8 cellular contexts compared by ENCODE assay signal in the genomic region with DNA sequence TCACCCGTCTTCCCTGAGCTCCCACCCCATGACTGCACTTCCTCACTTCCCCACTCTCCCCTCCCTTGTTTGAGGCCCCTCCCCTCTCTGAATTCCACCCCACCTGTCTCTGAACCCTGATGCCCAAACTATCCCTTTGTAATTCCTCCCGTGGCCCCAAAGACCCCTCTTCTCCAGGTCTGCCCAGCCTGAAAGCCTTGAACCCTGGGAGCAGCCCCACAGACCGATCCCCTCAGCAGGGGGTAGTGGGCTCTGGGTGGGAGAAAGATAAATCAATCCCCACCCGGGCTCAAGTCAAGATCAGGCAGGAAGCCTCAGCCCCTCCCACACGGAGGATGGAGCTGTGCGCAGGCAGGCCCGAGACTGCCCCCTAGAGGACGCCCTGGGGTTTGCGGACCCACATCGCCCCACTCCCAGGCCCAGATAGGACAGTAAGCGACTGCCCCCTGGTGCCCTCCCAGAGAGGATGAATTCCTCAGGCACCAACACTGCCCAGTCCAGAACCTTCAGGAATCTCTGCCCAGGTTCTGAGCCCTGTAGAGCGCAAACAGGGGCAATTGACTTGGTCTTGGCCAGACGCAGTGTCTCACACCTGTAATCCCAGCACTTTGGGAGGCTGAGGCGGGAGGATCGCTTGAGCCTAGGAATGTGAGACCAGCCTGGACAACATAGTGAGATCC. TPM values are rescaled to one million over a fixed set of nuclear protein-coding genes. Genes with fewer than 3 reads are reported as not detected.
DNase-seq lines count a peak whose midpoint lies in the region; ATAC-seq and TF ChIP-seq lines count a peak whose summit lies in the region.

No MANE protein-coding gene starts in this region.

- H4K20me1 ChIP-seq in MM.1S (ENCODE audit: insufficient read depth, low read length) = no peaks in the 10 kb centered on the region

- H3K9me3 ChIP-seq in MM.1S (replicated peaks; ENCODE audit: insufficient read depth, low read length) (no peaks in the 10 kb centered on the region), neutrophil (no peaks in the 10 kb centered on the region), subcutaneous abdominal adipose tissue (ENCODE audit: control insufficient read depth in 5 of 5, low read length in 5 of 5) (no peaks in the 10 kb centered on the region)

- H3K9ac ChIP-seq in MM.1S (ENCODE audit: low read length) = no peak overlapping the region
- no peak overlapping the region for H3K9ac ChIP-seq in subcutaneous abdominal adipose tissue (ENCODE audit: low read length in 5 of 5)

- H3K4me3 Mint-ChIP-seq in activated T-helper 17 cell treated with anti-CD3 and anti-CD28 coated beads, Interleukin-2, amount 50 U/mL, for 72 hours = peak overlapping the region; percentile 56

- peak overlapping the region; percentile 89 for H3K27ac Mint-ChIP-seq in activated T-helper 17 cell treated with anti-CD3 and anti-CD28 coated beads, Interleukin-2, amount 50 U/mL, for 72 hours

- H2AFZ ChIP-seq in MM.1S (ENCODE audit: low read length) = peak overlapping the region; percentile 80

- H3K4me3 ChIP-seq in MM.1S (ENCODE audit: low read length) (0 out of 2 replicates have a peak overlapping the region, but pooled peaks have one; percentile 23), neutrophil (ENCODE audit: low read depth in 1 of 2, low read length in 1 of 2) (no peak overlapping the region), subcutaneous abdominal adipose tissue (ENCODE audit: low read depth in 1 of 5, low read length in 5 of 5) (no peak overlapping the region)

- no peaks in the 10 kb centered on the region for H3K79me2 ChIP-seq in MM.1S (ENCODE audit: low read length)

- H3K36me3 Mint-ChIP-seq in activated T-helper 17 cell treated with anti-CD3 and anti-CD28 coated beads, Interleukin-2, amount 50 U/mL, for 72 hours (ENCODE audit: low read depth) = peaks cover 18% of the 10 kb centered on the region

- H3K9me3 Mint-ChIP-seq in activated T-helper 17 cell treated with anti-CD3 and anti-CD28 coated beads, Interleukin-2, amount 50 U/mL, for 72 hours = no peaks in the 10 kb centered on the region

- H3K36me3 ChIP-seq in MM.1S (replicated peaks; ENCODE audit: insufficient read depth, low read length) = no peaks in the 10 kb centered on the region
- no peaks in the 10 kb centered on the region for H3K36me3 ChIP-seq in neutrophil
- no peaks in the 10 kb centered on the region for H3K36me3 ChIP-seq in subcutaneous abdominal adipose tissue (ENCODE audit: control insufficient read depth in 5 of 5, insufficient read depth in 5 of 5, low read length in 5 of 5)

- peaks cover 10% of the 10 kb centered on the region for H3K4me1 Mint-ChIP-seq in activated T-helper 17 cell treated with anti-CD3 and anti-CD28 coated beads, Interleukin-2, amount 50 U/mL, for 72 hours

- H3K27ac ChIP-seq in MM.1S (ENCODE audit: low read length) = no peak overlapping the region
- no peak overlapping the region for H3K27ac ChIP-seq in neutrophil
- peak overlapping the region; percentile 50 for H3K27ac ChIP-seq in subcutaneous abdominal adipose tissue (ENCODE audit: low read depth, low read length)

- peaks cover 12% of the 10 kb centered on the region for H3K4me1 ChIP-seq in MM.1S (ENCODE audit: low read length)
- peaks cover 20 to 24% of the 10 kb centered on the region in 2 experiments for H3K4me1 ChIP-seq in neutrophil (ENCODE audit: control insufficient read depth in 1 of 2, insufficient read depth in 1 of 2, low read depth in 1 of 2, low read length in 1 of 2)
- H3K4me1 ChIP-seq in subcutaneous abdominal adipose tissue (ENCODE audit: control insufficient read depth in 5 of 5, insufficient read depth in 5 of 5, low read length in 5 of 5) = peaks cover 2 to 41% (median 33%) of the 10 kb centered on the region in 5 donors

- no peaks in the 10 kb centered on the region for H3K27me3 Mint-ChIP-seq in activated T-helper 17 cell treated with anti-CD3 and anti-CD28 coated beads, Interleukin-2, amount 50 U/mL, for 72 hours

- peak overlapping the region; percentile 83; the same call in 1 of the 2 replicates for H3K4me2 ChIP-seq in MM.1S (ENCODE audit: low read depth, low read length)

- DNase-seq in DMS53 treated with DMSO at 0.1 percent for 48 hours (lab: John Stamatoyannopoulos, UW; ENCODE audit: unreplicated experiment) (peak; percentile 97), H4 (ENCODE audit: low spot score) (peak; percentile 93), MM.1S (peak; percentile 92), RPMI8226 (peak; percentile 96), fibroblast of the conjunctiva (ENCODE audit: low read depth) (peak; percentile 93)

- no peaks in the 10 kb centered on the region for H3K9me2 ChIP-seq in MM.1S (replicated peaks; ENCODE audit: insufficient read depth, low read length)

- H3K27me3 ChIP-seq in MM.1S (replicated peaks; ENCODE audit: insufficient read depth, low read length) = no peaks in the 10 kb centered on the region
- no peaks in the 10 kb centered on the region for H3K27me3 ChIP-seq in neutrophil
- no peaks in the 10 kb centered on the region for H3K27me3 ChIP-seq in subcutaneous abdominal adipose tissue (ENCODE audit: control insufficient read depth in 5 of 5, insufficient read depth in 4 of 5, low read length in 5 of 5)

- peaks cover 12% of the 10 kb centered on the region for H3F3A ChIP-seq in MM.1S (ENCODE audit: insufficient read depth, low read length)

- TF ChIP-seq CTCF in MM.1S (IDR thresholded peaks at IDR 0.05; ENCODE audit: low read length) (peak; percentile 99), neutrophil (IDR thresholded peaks at IDR 0.05) (peak; percentile 98)

- ATAC-seq in activated T-helper 17 cell treated with anti-CD3 and anti-CD28 coated beads, Interleukin-2, amount 50 U/mL, for 72 hours (replicated peaks) = peak; percentile 51

RNA-seq across cellular contexts. Expression of a gene that starts 11.7 kb away (rescaled TPM):
- 57.6 and 97.6 TPM in 2 replicates for total RNA-seq in H4 (2014; rRNA removed; shearing (Covaris generic))
- total RNA-seq in activated T-helper 17 cell treated with anti-CD3 and anti-CD28 coated beads, Interleukin-2, amount 50 U/mL, for 72 hours = 10 to 100 TPM; 28.0 to 71.7 TPM

RNA-seq across cellular contexts. Expression of a gene that starts 44.6 kb away (rescaled TPM):
- total RNA-seq in H4 (2014; rRNA removed; shearing (Covaris generic)) = 100 and 148 TPM in 2 replicates
- total RNA-seq in activated T-helper 17 cell treated with anti-CD3 and anti-CD28 coated beads, Interleukin-2, amount 50 U/mL, for 72 hours = 100 to 1,000 TPM; 118 to 156 TPM
